2 cellular contexts compared by ENCODE assay signal in the genomic region with DNA sequence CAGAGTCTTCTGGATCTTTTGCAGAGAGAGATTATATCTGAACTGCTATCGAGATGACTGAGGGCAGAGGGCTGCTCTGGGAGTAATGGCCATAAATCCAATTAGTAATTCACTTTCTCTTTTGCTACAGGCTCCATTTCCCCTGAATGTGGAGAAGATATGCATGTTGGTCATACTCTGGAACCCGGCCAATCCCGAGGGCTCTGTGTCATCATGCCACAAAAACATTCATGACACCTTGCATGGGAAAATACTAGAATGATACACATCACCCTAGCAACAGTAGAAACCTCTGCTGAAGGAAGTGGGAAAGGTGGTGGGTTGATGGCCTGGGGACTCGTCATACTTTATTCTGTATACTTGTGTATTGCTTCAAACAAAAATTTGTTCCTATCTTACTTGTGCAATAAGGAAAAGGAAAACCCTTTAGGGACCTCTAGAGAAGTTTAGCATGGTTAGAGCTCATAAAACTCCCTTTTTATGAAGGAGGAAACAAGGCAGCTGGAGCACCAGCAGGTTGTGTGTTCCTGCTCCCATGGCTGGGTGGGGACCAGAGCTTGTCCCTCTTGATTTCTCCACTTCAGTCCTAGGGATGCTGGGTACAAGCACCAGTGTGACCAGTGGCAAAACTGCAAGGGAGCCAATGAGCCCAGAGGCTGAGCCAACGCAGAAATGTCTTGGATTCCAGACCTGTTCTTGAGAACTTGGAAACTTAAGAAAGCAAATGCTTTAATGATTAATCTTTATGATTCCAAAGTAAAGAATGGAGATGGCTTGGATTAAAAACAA.
TF ChIP-seq lines count a peak whose summit lies in the region.

No MANE protein-coding gene starts in this region.

TF ChIP-seq in SK-N-SH, 30 proteins besides CTCF, POLR2A, EP300 and RAD21 (continued from another document):
- TF ChIP-seq, protein P1, sequence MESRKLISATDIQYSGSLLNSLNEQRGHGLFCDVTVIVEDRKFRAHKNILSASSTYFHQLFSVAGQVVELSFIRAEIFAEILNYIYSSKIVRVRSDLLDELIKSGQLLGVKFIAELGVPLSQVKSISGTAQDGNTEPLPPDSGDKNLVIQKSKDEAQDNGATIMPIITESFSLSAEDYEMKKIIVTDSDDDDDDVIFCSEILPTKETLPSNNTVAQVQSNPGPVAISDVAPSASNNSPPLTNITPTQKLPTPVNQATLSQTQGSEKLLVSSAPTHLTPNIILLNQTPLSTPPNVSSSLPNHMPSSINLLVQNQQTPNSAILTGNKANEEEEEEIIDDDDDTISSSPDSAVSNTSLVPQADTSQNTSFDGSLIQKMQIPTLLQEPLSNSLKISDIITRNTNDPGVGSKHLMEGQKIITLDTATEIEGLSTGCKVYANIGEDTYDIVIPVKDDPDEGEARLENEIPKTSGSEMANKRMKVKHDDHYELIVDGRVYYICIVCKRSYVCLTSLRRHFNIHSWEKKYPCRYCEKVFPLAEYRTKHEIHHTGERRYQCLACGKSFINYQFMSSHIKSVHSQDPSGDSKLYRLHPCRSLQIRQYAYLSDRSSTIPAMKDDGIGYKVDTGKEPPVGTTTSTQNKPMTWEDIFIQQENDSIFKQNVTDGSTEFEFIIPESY (IDR thresholded peaks at IDR 0.05; ENCODE audit: borderline replicate concordance, low read depth), result no peak
- TF ChIP-seq YY1 (IDR thresholded peaks at IDR 0.05; ENCODE audit: low read depth) (no peak), NFIC (IDR thresholded peaks at IDR 0.05; ENCODE audit: borderline replicate concordance) (no peak), CHD2 (IDR thresholded peaks at IDR 0.05; ENCODE audit: low read length, partially characterized antibody) (no peak), TCF12 (IDR thresholded peaks at IDR 0.05) (no peak), SIN3A (IDR thresholded peaks at IDR 0.05; ENCODE audit: borderline replicate concordance, low read depth, low read length) (no peak), GABPA (IDR thresholded peaks at IDR 0.05; ENCODE audit: low read depth) (no peak), RXRA (IDR thresholded peaks at IDR 0.05; ENCODE audit: borderline replicate concordance, low read depth) (no peak), RCOR1 (IDR thresholded peaks at IDR 0.05; ENCODE audit: low read length) (no peak)
- TF ChIP-seq, protein P2, sequence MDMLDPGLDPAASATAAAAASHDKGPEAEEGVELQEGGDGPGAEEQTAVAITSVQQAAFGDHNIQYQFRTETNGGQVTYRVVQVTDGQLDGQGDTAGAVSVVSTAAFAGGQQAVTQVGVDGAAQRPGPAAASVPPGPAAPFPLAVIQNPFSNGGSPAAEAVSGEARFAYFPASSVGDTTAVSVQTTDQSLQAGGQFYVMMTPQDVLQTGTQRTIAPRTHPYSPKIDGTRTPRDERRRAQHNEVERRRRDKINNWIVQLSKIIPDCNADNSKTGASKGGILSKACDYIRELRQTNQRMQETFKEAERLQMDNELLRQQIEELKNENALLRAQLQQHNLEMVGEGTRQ (IDR thresholded peaks at IDR 0.05; ENCODE audit: borderline replicate concordance, low read depth, low read length), result no peak
- TF ChIP-seq, protein P3, sequence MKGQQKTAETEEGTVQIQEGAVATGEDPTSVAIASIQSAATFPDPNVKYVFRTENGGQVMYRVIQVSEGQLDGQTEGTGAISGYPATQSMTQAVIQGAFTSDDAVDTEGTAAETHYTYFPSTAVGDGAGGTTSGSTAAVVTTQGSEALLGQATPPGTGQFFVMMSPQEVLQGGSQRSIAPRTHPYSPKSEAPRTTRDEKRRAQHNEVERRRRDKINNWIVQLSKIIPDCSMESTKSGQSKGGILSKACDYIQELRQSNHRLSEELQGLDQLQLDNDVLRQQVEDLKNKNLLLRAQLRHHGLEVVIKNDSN (IDR thresholded peaks at IDR 0.05; ENCODE audit: borderline replicate concordance, low read depth), result no peak
- TF ChIP-seq, protein P4, sequence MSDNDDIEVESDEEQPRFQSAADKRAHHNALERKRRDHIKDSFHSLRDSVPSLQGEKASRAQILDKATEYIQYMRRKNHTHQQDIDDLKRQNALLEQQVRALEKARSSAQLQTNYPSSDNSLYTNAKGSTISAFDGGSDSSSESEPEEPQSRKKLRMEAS (IDR thresholded peaks at IDR 0.05; ENCODE audit: low read depth), result no peak
- TF ChIP-seq, protein P5, sequence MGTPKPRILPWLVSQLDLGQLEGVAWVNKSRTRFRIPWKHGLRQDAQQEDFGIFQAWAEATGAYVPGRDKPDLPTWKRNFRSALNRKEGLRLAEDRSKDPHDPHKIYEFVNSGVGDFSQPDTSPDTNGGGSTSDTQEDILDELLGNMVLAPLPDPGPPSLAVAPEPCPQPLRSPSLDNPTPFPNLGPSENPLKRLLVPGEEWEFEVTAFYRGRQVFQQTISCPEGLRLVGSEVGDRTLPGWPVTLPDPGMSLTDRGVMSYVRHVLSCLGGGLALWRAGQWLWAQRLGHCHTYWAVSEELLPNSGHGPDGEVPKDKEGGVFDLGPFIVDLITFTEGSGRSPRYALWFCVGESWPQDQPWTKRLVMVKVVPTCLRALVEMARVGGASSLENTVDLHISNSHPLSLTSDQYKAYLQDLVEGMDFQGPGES (IDR thresholded peaks at IDR 0.05; ENCODE audit: low read depth, low read length), result no peak
TF ChIP-seq in SK-N-SH: peak in this region for 0.

TF ChIP-seq in SK-N-SH treated with all-trans-retinoic acid at 6 μM for 48 hours, 23 proteins besides CTCF, POLR2A, EP300 and RAD21 (continued from another document):
- TF ChIP-seq, protein P6, sequence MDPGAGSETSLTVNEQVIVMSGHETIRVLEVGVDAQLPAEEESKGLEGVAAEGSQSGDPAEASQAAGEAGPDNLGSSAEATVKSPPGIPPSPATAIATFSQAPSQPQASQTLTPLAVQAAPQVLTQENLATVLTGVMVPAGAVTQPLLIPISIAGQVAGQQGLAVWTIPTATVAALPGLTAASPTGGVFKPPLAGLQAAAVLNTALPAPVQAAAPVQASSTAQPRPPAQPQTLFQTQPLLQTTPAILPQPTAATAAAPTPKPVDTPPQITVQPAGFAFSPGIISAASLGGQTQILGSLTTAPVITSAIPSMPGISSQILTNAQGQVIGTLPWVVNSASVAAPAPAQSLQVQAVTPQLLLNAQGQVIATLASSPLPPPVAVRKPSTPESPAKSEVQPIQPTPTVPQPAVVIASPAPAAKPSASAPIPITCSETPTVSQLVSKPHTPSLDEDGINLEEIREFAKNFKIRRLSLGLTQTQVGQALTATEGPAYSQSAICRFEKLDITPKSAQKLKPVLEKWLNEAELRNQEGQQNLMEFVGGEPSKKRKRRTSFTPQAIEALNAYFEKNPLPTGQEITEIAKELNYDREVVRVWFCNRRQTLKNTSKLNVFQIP (CRISPR knock-in tag; IDR thresholded peaks at IDR 0.05; ENCODE audit: borderline replicate concordance, low read depth), result no peak
- no peak for TF ChIP-seq PPARA (CRISPR knock-in tag; IDR thresholded peaks at IDR 0.05; ENCODE audit: borderline replicate concordance)
- TF ChIP-seq, protein P7, sequence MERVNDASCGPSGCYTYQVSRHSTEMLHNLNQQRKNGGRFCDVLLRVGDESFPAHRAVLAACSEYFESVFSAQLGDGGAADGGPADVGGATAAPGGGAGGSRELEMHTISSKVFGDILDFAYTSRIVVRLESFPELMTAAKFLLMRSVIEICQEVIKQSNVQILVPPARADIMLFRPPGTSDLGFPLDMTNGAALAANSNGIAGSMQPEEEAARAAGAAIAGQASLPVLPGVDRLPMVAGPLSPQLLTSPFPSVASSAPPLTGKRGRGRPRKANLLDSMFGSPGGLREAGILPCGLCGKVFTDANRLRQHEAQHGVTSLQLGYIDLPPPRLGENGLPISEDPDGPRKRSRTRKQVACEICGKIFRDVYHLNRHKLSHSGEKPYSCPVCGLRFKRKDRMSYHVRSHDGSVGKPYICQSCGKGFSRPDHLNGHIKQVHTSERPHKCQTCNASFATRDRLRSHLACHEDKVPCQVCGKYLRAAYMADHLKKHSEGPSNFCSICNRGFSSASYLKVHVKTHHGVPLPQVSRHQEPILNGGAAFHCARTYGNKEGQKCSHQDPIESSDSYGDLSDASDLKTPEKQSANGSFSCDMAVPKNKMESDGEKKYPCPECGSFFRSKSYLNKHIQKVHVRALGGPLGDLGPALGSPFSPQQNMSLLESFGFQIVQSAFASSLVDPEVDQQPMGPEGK (CRISPR knock-in tag; IDR thresholded peaks at IDR 0.05; ENCODE audit: borderline replicate concordance), result no peak
- no peak for TF ChIP-seq ESRRG (CRISPR knock-in tag; IDR thresholded peaks at IDR 0.05)
